In the genomic region with DNA sequence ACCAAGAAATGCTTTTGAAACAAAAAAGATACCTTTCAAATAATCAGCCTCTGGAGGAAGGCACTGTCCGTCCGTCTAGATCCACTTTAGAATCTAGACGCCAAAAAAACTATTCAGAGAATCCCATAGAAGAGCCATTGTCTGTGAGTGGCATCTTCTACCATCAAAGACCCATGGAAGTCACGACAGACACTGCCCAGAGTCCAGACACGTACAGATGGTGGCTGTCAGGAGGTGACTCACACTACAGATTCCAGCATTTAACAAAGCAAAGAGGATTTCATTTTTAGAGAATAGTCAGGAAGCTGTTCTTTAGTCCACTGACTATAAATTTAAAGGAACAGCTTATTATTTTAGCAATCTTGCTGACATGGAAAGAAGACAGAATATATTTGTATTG, we compare ENCODE assay signal across 1 cellular context.
TF ChIP-seq lines count a peak whose summit lies in the region.

No MANE protein-coding gene starts in this region.

TF ChIP-seq in HepG2, 621 proteins besides CTCF, POLR2A, EP300 and RAD21 (continued from another document):
- TF ChIP-seq, protein P1, sequence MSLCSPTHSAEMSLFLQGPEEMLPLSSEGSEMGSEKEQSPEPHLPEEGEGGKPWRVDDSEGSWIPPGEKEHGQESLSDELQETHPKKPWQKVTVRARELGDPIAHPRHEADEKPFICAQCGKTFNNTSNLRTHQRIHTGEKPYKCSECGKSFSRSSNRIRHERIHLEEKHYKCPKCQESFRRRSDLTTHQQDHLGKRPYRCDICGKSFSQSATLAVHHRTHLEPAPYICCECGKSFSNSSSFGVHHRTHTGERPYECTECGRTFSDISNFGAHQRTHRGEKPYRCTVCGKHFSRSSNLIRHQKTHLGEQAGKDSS (CRISPR knock-in tag; IDR thresholded peaks at IDR 0.05; ENCODE audit: borderline replicate concordance, low read depth) = no peak
- TF ChIP-seq ATF1 (CRISPR knock-in tag; IDR thresholded peaks at IDR 0.05) = no peak
- no peak for TF ChIP-seq CCDC6 (CRISPR knock-in tag; IDR thresholded peaks at IDR 0.05)
- no peak for TF ChIP-seq TARDBP (CRISPR knock-in tag; IDR thresholded peaks at IDR 0.05)
- no peak for TF ChIP-seq NR2F6 (IDR thresholded peaks at IDR 0.05)
- no peak for TF ChIP-seq NR2F6 (CRISPR knock-in tag; IDR thresholded peaks at IDR 0.05)
- TF ChIP-seq ZBTB8A (CRISPR knock-in tag; IDR thresholded peaks at IDR 0.05; ENCODE audit: borderline replicate concordance, low read depth) = no peak
- TF ChIP-seq, protein P2, sequence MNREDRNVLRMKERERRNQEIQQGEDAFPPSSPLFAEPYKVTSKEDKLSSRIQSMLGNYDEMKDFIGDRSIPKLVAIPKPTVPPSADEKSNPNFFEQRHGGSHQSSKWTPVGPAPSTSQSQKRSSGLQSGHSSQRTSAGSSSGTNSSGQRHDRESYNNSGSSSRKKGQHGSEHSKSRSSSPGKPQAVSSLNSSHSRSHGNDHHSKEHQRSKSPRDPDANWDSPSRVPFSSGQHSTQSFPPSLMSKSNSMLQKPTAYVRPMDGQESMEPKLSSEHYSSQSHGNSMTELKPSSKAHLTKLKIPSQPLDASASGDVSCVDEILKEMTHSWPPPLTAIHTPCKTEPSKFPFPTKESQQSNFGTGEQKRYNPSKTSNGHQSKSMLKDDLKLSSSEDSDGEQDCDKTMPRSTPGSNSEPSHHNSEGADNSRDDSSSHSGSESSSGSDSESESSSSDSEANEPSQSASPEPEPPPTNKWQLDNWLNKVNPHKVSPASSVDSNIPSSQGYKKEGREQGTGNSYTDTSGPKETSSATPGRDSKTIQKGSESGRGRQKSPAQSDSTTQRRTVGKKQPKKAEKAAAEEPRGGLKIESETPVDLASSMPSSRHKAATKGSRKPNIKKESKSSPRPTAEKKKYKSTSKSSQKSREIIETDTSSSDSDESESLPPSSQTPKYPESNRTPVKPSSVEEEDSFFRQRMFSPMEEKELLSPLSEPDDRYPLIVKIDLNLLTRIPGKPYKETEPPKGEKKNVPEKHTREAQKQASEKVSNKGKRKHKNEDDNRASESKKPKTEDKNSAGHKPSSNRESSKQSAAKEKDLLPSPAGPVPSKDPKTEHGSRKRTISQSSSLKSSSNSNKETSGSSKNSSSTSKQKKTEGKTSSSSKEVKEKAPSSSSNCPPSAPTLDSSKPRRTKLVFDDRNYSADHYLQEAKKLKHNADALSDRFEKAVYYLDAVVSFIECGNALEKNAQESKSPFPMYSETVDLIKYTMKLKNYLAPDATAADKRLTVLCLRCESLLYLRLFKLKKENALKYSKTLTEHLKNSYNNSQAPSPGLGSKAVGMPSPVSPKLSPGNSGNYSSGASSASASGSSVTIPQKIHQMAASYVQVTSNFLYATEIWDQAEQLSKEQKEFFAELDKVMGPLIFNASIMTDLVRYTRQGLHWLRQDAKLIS (CRISPR knock-in tag; IDR thresholded peaks at IDR 0.05) = no peak
- TF ChIP-seq, protein P3, sequence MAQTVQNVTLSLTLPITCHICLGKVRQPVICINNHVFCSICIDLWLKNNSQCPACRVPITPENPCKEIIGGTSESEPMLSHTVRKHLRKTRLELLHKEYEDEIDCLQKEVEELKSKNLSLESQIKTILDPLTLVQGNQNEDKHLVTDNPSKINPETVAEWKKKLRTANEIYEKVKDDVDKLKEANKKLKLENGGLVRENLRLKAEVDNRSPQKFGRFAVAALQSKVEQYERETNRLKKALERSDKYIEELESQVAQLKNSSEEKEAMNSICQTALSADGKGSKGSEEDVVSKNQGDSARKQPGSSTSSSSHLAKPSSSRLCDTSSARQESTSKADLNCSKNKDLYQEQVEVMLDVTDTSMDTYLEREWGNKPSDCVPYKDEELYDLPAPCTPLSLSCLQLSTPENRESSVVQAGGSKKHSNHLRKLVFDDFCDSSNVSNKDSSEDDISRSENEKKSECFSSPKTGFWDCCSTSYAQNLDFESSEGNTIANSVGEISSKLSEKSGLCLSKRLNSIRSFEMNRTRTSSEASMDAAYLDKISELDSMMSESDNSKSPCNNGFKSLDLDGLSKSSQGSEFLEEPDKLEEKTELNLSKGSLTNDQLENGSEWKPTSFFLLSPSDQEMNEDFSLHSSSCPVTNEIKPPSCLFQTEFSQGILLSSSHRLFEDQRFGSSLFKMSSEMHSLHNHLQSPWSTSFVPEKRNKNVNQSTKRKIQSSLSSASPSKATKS (CRISPR knock-in tag; IDR thresholded peaks at IDR 0.05) = no peak
- TF ChIP-seq TOE1 (CRISPR knock-in tag; IDR thresholded peaks at IDR 0.05) = no peak
- no peak for TF ChIP-seq POLR2AphosphoS5 (IDR thresholded peaks at IDR 0.05; ENCODE audit: low read depth, low read length)
- TF ChIP-seq ZNF205 (CRISPR knock-in tag; IDR thresholded peaks at IDR 0.05) = no peak
- TF ChIP-seq, protein P4, sequence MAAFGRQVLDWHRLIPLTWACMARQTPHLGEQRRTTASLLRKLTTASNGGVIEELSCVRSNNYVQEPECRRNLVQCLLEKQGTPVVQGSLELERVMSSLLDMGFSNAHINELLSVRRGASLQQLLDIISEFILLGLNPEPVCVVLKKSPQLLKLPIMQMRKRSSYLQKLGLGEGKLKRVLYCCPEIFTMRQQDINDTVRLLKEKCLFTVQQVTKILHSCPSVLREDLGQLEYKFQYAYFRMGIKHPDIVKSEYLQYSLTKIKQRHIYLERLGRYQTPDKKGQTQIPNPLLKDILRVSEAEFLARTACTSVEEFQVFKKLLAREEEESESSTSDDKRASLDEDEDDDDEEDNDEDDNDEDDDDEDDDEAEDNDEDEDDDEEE (CRISPR knock-in tag; IDR thresholded peaks at IDR 0.05) = no peak
